10 cellular contexts compared by ENCODE assay signal in genomic region chr12:70543444-70543843, GRCh38.
DNase-seq lines count a peak whose midpoint lies in the region; TF ChIP-seq lines count a peak whose summit lies in the region.
"Had no signal": no experiment of that assay in that cellular context is flagged by ENCODE, and none has a peak within 500 bp of the region (broad histone marks: within the 10 kb centered on the region; RNA-seq: fewer than 3 reads in every experiment).

No MANE protein-coding gene starts in this region.

- POLR2A ChIA-PET in RWPE1 (lab: Yijun Ruan, JAX; ENCODE audit: low non-redundant PET): no interaction called here

- H3K4me3 Mint-ChIP-seq in endothelial cell (ENCODE audit: unreplicated experiment): no peak overlapping the region

- DNase-seq in ELR (ENCODE audit: low read depth) (peak; percentile 95), RWPE1 (ENCODE audit: low spot score) (peak; percentile 75), fibroblast of mammary gland (ENCODE audit: low read depth) (peak; percentile 97), pulmonary artery endothelial cell (ENCODE audit: low read depth, low spot score) (peak; percentile 89), middle frontal gyrus (ENCODE audit: extremely low spot score, low spot score) (no peak), OCI-M1 (lab: John Stamatoyannopoulos, UW) (no peak), endothelial cell (ENCODE audit: low spot score) (no peak), G401 (ENCODE audit: low spot score) (no peak)
- DNase-seq: activated CD8-positive, alpha-beta memory T cell treated with anti-CD3 and anti-CD28 coated beads, Interleukin-2, amount 50 U/mL, for 48 hours; erythroblast had no signal

- no peak overlapping the region for H3K4me3 ChIP-seq in fibroblast of mammary gland (ENCODE audit: control insufficient read depth, low read depth, low read length)

- H3K27ac ChIP-seq in RWPE1: no peak overlapping the region

- H3K36me3 Mint-ChIP-seq in endothelial cell (ENCODE audit: low read depth, unreplicated experiment): peaks cover 64% of the 10 kb centered on the region

- no peak overlapping the region for H3K27ac Mint-ChIP-seq in endothelial cell (ENCODE audit: unreplicated experiment)

- no peaks in the 10 kb centered on the region for H3K4me1 Mint-ChIP-seq in endothelial cell (ENCODE audit: unreplicated experiment)

- no peak for TF ChIP-seq CTCF in RWPE1 (conservative IDR thresholded peaks at IDR 0.05; ENCODE audit: low read depth)
- TF ChIP-seq CTCF in fibroblast of mammary gland (conservative IDR thresholded peaks at IDR 0.05; ENCODE audit: control insufficient read depth, insufficient read depth, low read depth, low read length): no peak
- TF ChIP-seq CTCF in endothelial cell (IDR thresholded peaks at IDR 0.05; ENCODE audit: unreplicated experiment): no peak

- in situ Hi-C loops in G401 (cut with HindIII; ENCODE audit: low sequenced_read_pairs): no loop called here

- H3K27me3 Mint-ChIP-seq in endothelial cell (ENCODE audit: unreplicated experiment): peaks cover 7% of the 10 kb centered on the region

- CTCF ChIA-PET in RWPE1 (lab: Yijun Ruan, JAX): no interaction called here

- no peaks in the 10 kb centered on the region for H3K9me3 Mint-ChIP-seq in endothelial cell (ENCODE audit: unreplicated experiment)

Comparison
In these comparisons a context has a peak if more than half of its experiments do, and no peak if none do; other contexts are left out.
1. DNase-seq: peak in ELR (single experiment), RWPE1 (single experiment), fibroblast of mammary gland (single experiment) and pulmonary artery endothelial cell (single experiment); none in middle frontal gyrus (single experiment), OCI-M1 (single experiment), endothelial cell (single experiment) and G401 (single experiment).